ENCODE assay signal across 8 cellular contexts in genomic region chr13:57595775-57596174, GRCh38. TPM values are rescaled to one million over a fixed set of nuclear protein-coding genes. Genes with fewer than 3 reads are reported as not detected.
"Had no signal": no experiment of that assay in that cellular context is flagged by ENCODE, and none has a peak within 500 bp of the region (broad histone marks: within the 10 kb centered on the region; RNA-seq: fewer than 3 reads in every experiment).

No MANE protein-coding gene starts in this region.

- DNase-seq: H9, HCEC 1CT, KBM-7 had no signal

- H3K4me2 ChIP-seq: GM23338 had no signal

- FAIRE-seq: H1, H54, HTR-8/SVneo had no signal

- ATAC-seq: GM23338 had no signal

- H2AFZ ChIP-seq: GM23338 had no signal

- H3K4me3 ChIP-seq: GM23338 had no signal

RNA-seq across cellular contexts. Expression of gene PCDH17, which starts 35.8 kb away (rescaled TPM):
- total RNA-seq: HT-29 had no signal
